ENCODE assay signal across 1 cellular context in the genomic region with DNA sequence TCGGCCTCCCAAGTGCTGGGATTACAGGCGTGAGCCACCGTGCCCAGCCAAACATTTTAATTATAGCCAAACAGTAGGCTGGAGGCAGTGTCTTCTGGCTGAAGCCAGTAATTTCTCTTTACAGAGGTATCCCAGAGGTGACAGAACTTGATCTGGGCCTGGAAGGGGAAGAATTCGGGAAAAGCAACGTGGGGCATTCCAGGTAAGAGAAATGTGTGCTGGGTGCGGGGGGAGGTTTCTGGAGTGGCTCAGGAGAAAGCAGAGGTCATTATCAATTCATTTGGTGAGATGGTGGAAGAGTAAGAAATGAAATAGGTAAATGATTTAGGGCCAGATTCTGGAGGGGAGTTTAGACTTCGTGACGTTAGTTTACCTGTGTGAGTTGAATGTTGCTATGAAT.
TF ChIP-seq lines count a peak whose summit lies in the region.

No MANE protein-coding gene starts in this region.

TF ChIP-seq in GM23338, 12 proteins besides CTCF, POLR2A, EP300 and RAD21:
- TF ChIP-seq, protein P1, sequence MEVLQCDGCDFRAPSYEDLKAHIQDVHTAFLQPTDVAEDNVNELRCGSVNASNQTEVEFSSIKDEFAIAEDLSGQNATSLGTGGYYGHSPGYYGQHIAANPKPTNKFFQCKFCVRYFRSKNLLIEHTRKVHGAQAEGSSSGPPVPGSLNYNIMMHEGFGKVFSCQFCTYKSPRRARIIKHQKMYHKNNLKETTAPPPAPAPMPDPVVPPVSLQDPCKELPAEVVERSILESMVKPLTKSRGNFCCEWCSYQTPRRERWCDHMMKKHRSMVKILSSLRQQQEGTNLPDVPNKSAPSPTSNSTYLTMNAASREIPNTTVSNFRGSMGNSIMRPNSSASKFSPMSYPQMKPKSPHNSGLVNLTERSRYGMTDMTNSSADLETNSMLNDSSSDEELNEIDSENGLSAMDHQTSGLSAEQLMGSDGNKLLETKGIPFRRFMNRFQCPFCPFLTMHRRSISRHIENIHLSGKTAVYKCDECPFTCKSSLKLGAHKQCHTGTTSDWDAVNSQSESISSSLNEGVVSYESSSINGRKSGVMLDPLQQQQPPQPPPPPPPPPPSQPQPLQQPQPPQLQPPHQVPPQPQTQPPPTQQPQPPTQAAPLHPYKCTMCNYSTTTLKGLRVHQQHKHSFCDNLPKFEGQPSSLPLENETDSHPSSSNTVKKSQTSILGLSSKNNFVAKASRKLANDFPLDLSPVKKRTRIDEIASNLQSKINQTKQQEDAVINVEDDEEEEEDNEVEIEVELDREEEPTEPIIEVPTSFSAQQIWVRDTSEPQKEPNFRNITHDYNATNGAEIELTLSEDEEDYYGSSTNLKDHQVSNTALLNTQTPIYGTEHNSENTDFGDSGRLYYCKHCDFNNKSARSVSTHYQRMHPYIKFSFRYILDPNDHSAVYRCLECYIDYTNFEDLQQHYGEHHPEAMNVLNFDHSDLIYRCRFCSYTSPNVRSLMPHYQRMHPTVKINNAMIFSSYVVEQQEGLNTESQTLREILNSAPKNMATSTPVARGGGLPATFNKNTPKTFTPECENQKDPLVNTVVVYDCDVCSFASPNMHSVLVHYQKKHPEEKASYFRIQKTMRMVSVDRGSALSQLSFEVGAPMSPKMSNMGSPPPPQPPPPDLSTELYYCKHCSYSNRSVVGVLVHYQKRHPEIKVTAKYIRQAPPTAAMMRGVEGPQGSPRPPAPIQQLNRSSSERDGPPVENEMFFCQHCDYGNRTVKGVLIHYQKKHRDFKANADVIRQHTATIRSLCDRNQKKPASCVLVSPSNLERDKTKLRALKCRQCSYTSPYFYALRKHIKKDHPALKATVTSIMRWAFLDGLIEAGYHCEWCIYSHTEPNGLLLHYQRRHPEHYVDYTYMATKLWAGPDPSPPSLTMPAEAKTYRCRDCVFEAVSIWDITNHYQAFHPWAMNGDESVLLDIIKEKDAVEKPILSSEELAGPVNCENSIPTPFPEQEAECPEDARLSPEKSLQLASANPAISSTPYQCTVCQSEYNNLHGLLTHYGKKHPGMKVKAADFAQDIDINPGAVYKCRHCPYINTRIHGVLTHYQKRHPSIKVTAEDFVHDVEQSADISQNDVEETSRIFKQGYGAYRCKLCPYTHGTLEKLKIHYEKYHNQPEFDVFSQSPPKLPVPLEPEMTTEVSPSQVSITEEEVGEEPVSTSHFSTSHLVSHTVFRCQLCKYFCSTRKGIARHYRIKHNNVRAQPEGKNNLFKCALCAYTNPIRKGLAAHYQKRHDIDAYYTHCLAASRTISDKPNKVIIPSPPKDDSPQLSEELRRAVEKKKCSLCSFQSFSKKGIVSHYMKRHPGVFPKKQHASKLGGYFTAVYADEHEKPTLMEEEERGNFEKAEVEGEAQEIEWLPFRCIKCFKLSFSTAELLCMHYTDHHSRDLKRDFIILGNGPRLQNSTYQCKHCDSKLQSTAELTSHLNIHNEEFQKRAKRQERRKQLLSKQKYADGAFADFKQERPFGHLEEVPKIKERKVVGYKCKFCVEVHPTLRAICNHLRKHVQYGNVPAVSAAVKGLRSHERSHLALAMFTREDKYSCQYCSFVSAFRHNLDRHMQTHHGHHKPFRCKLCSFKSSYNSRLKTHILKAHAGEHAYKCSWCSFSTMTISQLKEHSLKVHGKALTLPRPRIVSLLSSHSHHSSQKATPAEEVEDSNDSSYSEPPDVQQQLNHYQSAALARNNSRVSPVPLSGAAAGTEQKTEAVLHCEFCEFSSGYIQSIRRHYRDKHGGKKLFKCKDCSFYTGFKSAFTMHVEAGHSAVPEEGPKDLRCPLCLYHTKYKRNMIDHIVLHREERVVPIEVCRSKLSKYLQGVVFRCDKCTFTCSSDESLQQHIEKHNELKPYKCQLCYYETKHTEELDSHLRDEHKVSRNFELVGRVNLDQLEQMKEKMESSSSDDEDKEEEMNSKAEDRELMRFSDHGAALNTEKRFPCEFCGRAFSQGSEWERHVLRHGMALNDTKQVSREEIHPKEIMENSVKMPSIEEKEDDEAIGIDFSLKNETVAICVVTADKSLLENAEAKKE (CRISPR knock-in tag; IDR thresholded peaks at IDR 0.05), result no peak
- TF ChIP-seq NANOG (IDR thresholded peaks at IDR 0.05; ENCODE audit: borderline replicate concordance), result no peak
- no peak for TF ChIP-seq ZNF114 (CRISPR knock-in tag; IDR thresholded peaks at IDR 0.05)
- TF ChIP-seq JUNB (IDR thresholded peaks at IDR 0.05; ENCODE audit: unreplicated experiment), result no peak
- no peak for TF ChIP-seq EZH2phosphoT487 (IDR thresholded peaks at IDR 0.05; ENCODE audit: unreplicated experiment)
- no peak for TF ChIP-seq STAT1 (IDR thresholded peaks at IDR 0.05; ENCODE audit: unreplicated experiment)
- no peak for TF ChIP-seq CREB1 (CRISPR knock-in tag; IDR thresholded peaks at IDR 0.05; ENCODE audit: low read depth)
- TF ChIP-seq, protein P2, sequence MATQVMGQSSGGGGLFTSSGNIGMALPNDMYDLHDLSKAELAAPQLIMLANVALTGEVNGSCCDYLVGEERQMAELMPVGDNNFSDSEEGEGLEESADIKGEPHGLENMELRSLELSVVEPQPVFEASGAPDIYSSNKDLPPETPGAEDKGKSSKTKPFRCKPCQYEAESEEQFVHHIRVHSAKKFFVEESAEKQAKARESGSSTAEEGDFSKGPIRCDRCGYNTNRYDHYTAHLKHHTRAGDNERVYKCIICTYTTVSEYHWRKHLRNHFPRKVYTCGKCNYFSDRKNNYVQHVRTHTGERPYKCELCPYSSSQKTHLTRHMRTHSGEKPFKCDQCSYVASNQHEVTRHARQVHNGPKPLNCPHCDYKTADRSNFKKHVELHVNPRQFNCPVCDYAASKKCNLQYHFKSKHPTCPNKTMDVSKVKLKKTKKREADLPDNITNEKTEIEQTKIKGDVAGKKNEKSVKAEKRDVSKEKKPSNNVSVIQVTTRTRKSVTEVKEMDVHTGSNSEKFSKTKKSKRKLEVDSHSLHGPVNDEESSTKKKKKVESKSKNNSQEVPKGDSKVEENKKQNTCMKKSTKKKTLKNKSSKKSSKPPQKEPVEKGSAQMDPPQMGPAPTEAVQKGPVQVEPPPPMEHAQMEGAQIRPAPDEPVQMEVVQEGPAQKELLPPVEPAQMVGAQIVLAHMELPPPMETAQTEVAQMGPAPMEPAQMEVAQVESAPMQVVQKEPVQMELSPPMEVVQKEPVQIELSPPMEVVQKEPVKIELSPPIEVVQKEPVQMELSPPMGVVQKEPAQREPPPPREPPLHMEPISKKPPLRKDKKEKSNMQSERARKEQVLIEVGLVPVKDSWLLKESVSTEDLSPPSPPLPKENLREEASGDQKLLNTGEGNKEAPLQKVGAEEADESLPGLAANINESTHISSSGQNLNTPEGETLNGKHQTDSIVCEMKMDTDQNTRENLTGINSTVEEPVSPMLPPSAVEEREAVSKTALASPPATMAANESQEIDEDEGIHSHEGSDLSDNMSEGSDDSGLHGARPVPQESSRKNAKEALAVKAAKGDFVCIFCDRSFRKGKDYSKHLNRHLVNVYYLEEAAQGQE (IDR thresholded peaks at IDR 0.05; ENCODE audit: unreplicated experiment), result no peak
- TF ChIP-seq ZNF331 (CRISPR knock-in tag; IDR thresholded peaks at IDR 0.05; ENCODE audit: low read depth), result no peak
- no peak for TF ChIP-seq EZH2 (IDR thresholded peaks at IDR 0.05; ENCODE audit: low read depth, unreplicated experiment)
- no peak for TF ChIP-seq POLR2AphosphoS5 (IDR thresholded peaks at IDR 0.05; ENCODE audit: low read depth)
- TF ChIP-seq, protein P3, sequence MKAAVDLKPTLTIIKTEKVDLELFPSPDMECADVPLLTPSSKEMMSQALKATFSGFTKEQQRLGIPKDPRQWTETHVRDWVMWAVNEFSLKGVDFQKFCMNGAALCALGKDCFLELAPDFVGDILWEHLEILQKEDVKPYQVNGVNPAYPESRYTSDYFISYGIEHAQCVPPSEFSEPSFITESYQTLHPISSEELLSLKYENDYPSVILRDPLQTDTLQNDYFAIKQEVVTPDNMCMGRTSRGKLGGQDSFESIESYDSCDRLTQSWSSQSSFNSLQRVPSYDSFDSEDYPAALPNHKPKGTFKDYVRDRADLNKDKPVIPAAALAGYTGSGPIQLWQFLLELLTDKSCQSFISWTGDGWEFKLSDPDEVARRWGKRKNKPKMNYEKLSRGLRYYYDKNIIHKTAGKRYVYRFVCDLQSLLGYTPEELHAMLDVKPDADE (IDR thresholded peaks at IDR 0.05), result no peak
